Comparison of ENCODE assay signal across 8 cellular contexts in genomic region chr17:68511671-68512246, GRCh38. TPM values are rescaled to one million over a fixed set of nuclear protein-coding genes. Genes with fewer than 3 reads are reported as not detected.
DNase-seq lines count a peak whose midpoint lies in the region; ATAC-seq and TF ChIP-seq lines count a peak whose summit lies in the region.

No MANE protein-coding gene starts in this region.

- peak; percentile 94 for DNase-seq in DMS 273 (lab: John Stamatoyannopoulos, UW; ENCODE audit: unreplicated experiment)
- DNase-seq in HK-2 (ENCODE audit: unreplicated experiment): peak; percentile 73
- peak; percentile 72 for DNase-seq in activated gamma-delta T cell treated with Interleukin-2 at 50 U/mL for 16 hours
- DNase-seq in foreskin fibroblast: peak; percentile 71 to 88
- peak; percentile 92 for DNase-seq in neural progenitor cell (ENCODE audit: low spot score)
- DNase-seq in suprapubic skin (ENCODE audit: low spot score in 2 of 2): peak; percentile 87 to 88

- 2% methylated on average over 30 of the region's 49 CpGs for WGBS in suprapubic skin

- H3F3A ChIP-seq in neural progenitor cell (ENCODE audit: low read depth): peaks cover 24% of the 10 kb centered on the region

- no peaks in the 10 kb centered on the region for H3K9me3 Mint-ChIP-seq in neural progenitor cell

- no peak for TF ChIP-seq POLR2A in suprapubic skin (IDR thresholded peaks at IDR 0.05)

- H3K36me3 ChIP-seq in OCI-LY3 (replicated peaks; ENCODE audit: low read depth, low read length): peaks cover 16% of the 10 kb centered on the region
- peaks cover 13% of the 10 kb centered on the region for H3K36me3 ChIP-seq in neural progenitor cell
- H3K36me3 ChIP-seq in suprapubic skin: peaks cover 4% of the 10 kb centered on the region

- H3K9me3 ChIP-seq in OCI-LY3 (ENCODE audit: insufficient read depth, low read length): no peaks in the 10 kb centered on the region
- H3K9me3 ChIP-seq in neural progenitor cell (ENCODE audit: low read depth): no peaks in the 10 kb centered on the region
- H3K9me3 ChIP-seq in suprapubic skin: no peaks in the 10 kb centered on the region

- H2AFZ ChIP-seq in OCI-LY3 (ENCODE audit: low read depth, low read length): peak overlapping the region; percentile 84
- H2AFZ ChIP-seq in neural progenitor cell (replicated peaks): peak overlapping the region; percentile 96

- H3K4me3 ChIP-seq in OCI-LY3 (ENCODE audit: low read length) (peak overlapping the region; percentile 91), foreskin fibroblast (ENCODE audit: low read depth in 1 of 2, low read length in 2 of 2) (peak overlapping the region; percentile 88 to 89), neural progenitor cell (peak overlapping the region; percentile 96), suprapubic skin (peak overlapping the region; percentile 95)

- H3K27me3 ChIP-seq in OCI-LY3 (ENCODE audit: low read depth, low read length): no peaks in the 10 kb centered on the region
- no peaks in the 10 kb centered on the region for H3K27me3 ChIP-seq in neural progenitor cell
- no peaks in the 10 kb centered on the region for H3K27me3 ChIP-seq in suprapubic skin

- H3K4me1 Mint-ChIP-seq in neural progenitor cell: peaks cover 38% of the 10 kb centered on the region

- TF ChIP-seq CTCF in OCI-LY3 (IDR thresholded peaks at IDR 0.05; ENCODE audit: low read depth, low read length) (no peak), foreskin fibroblast (IDR thresholded peaks at IDR 0.05; ENCODE audit: low read depth, low read length) (no peak), neural progenitor cell (IDR thresholded peaks at IDR 0.05) (no peak), suprapubic skin (IDR thresholded peaks at IDR 0.05) (peak in 1 of 2 donors; percentile 10)

- peaks cover 7% of the 10 kb centered on the region for H3K27me3 Mint-ChIP-seq in neural progenitor cell (ENCODE audit: insufficient read depth, low read depth)

- H3K4me2 ChIP-seq in OCI-LY3 (ENCODE audit: low read length): peak overlapping the region; percentile 93
- H3K4me2 ChIP-seq in neural progenitor cell: peak overlapping the region; percentile 84

- peak; percentile 42 for ATAC-seq in GM19455 (IDR thresholded peaks at IDR 0.05; ENCODE audit: unreplicated experiment)

- H3K9ac ChIP-seq in OCI-LY3 (ENCODE audit: low read length) (peak overlapping the region; percentile 84), neural progenitor cell (no peak overlapping the region)

- H3K4me1 ChIP-seq in OCI-LY3 (ENCODE audit: low read length) (peaks cover 35% of the 10 kb centered on the region), neural progenitor cell (peaks cover 21% of the 10 kb centered on the region), suprapubic skin (peaks cover 39% of the 10 kb centered on the region)

- H3K27ac Mint-ChIP-seq in neural progenitor cell: peak overlapping the region; percentile 99

- peaks cover 13% of the 10 kb centered on the region for H3K36me3 Mint-ChIP-seq in neural progenitor cell

- H4K20me1 ChIP-seq in OCI-LY3 (ENCODE audit: insufficient read depth, low read length) (peaks cover 26% of the 10 kb centered on the region), neural progenitor cell (ENCODE audit: low read depth) (peaks cover 26% of the 10 kb centered on the region)

- H3K4me3 Mint-ChIP-seq in neural progenitor cell: peak overlapping the region; percentile 100

- H3K27ac ChIP-seq in OCI-LY3 (ENCODE audit: low read length): peak overlapping the region; percentile 68
- peak overlapping the region; percentile 93 for H3K27ac ChIP-seq in neural progenitor cell
- peak overlapping the region; percentile 99 for H3K27ac ChIP-seq in suprapubic skin

- TF ChIP-seq EP300 in suprapubic skin (IDR thresholded peaks at IDR 0.05): no peak

- H3K79me2 ChIP-seq in OCI-LY3 (ENCODE audit: low read length): peaks cover 33% of the 10 kb centered on the region
- H3K79me2 ChIP-seq in neural progenitor cell (ENCODE audit: low read depth): peaks cover 45% of the 10 kb centered on the region

RNA-seq across cellular contexts. Expression of gene PRKAR1A, which starts 0.5 kb away (rescaled TPM):
- total RNA-seq in neural progenitor cell (ENCODE audit: low replicate concordance) (155 and 168 TPM in 2 replicates), suprapubic skin (100 to 1,000 TPM; 245 to 286 (median 264) TPM)

RNA-seq across cellular contexts. Expression of gene WIPI1, which starts 54.5 kb away (rescaled TPM):
- total RNA-seq in neural progenitor cell (ENCODE audit: low replicate concordance) (27.8 and 29.5 TPM in 2 replicates), suprapubic skin (10 to 100 TPM; 19.3 to 35.1 (median 27.8) TPM)

Comparison
In these comparisons a context has a peak if more than half of its experiments do, and no peak if none do; other contexts are left out.
1. Peak in every context shown above with its lines: DNase-seq, ATAC-seq, H3K4me3 ChIP-seq and H3K27ac ChIP-seq.